ENCODE assay signal across 8 cellular contexts in genomic region chr5:147509041-147509709, GRCh38. TPM values are rescaled to one million over a fixed set of nuclear protein-coding genes. Genes with fewer than 3 reads are reported as not detected.
DNase-seq lines count a peak whose midpoint lies in the region; ATAC-seq and TF ChIP-seq lines count a peak whose summit lies in the region.

No MANE protein-coding gene starts in this region.

- H3K18ac ChIP-seq in IMR-90 (ENCODE audit: low read depth, low read length) = peak overlapping the region; percentile 44

- H4K8ac ChIP-seq in IMR-90 (ENCODE audit: low read depth in 2 of 2, low read length in 2 of 2) = no peak overlapping the region

- H2AK5ac ChIP-seq in IMR-90 (ENCODE audit: low read depth, low read length) = 0 out of 2 replicates have a peak overlapping the region, but pooled peaks have one; percentile 15

- H3K4me2 ChIP-seq in IMR-90 (ENCODE audit: low read depth, low read length) (peak overlapping the region; percentile 99), Karpas-422 (ENCODE audit: low read depth, low read length, poor library complexity, severe bottlenecking) (no peak overlapping the region)

- DNase-seq in BE2C = peak; percentile 47
- peak; percentile 16 for DNase-seq in IMR-90
- DNase-seq in Karpas-422 = no peak
- DNase-seq in T-helper 1 cell = no peak
- DNase-seq in NCI-H774 (lab: John Stamatoyannopoulos, UW) = no peak

- peak overlapping the region; percentile 73 for H3K14ac ChIP-seq in IMR-90 (replicated peaks; ENCODE audit: low read depth, low read length)

- H3K9me2 ChIP-seq in Karpas-422 (replicated peaks; ENCODE audit: insufficient read depth, low read length) = no peaks in the 10 kb centered on the region

- peak overlapping the region; percentile 47 for H2BK5ac ChIP-seq in IMR-90 (ENCODE audit: low read depth, low read length, poor library complexity, severe bottlenecking)

- 0 out of 2 replicates have a peak, but pooled peaks cover 3% of the 10 kb centered on the region for H3K9me1 ChIP-seq in IMR-90 (ENCODE audit: insufficient read depth, low read length)

- peak overlapping the region; percentile 54 for H2BK120ac ChIP-seq in IMR-90 (ENCODE audit: low read depth, low read length)

- H3K27ac ChIP-seq in IMR-90 (ENCODE audit: insufficient read depth, low read length) (peak overlapping the region; percentile 79), muscle layer of duodenum (ENCODE audit: low read length) (peak overlapping the region; percentile 87), Karpas-422 (ENCODE audit: low read length) (no peak overlapping the region)

- H3K79me1 ChIP-seq in IMR-90 (ENCODE audit: low read depth in 1 of 2, low read length in 2 of 2) = peaks cover 10 to 39% of the 10 kb centered on the region in 2 experiments; a peak in 2 of 4 replicates

- peak overlapping the region; percentile 68 for H3K23ac ChIP-seq in IMR-90 (ENCODE audit: low read depth, low read length)

- H2AK9ac ChIP-seq in IMR-90 (replicated peaks; ENCODE audit: low read depth, low read length, poor library complexity) = peak overlapping the region; percentile 33

- H2AFZ ChIP-seq in IMR-90 (replicated peaks; ENCODE audit: low read length, poor library complexity) (peak overlapping the region; percentile 94), Karpas-422 (ENCODE audit: low read length) (no peak overlapping the region)

- H4K91ac ChIP-seq in IMR-90 (ENCODE audit: insufficient read depth, low read depth, low read length) = peak overlapping the region; percentile 31

- H4K20me1 ChIP-seq in IMR-90 (ENCODE audit: insufficient read depth, low read length) = no peaks in the 10 kb centered on the region
- H4K20me1 ChIP-seq in Karpas-422 (ENCODE audit: insufficient read depth, low read depth, low read length) = no peaks in the 10 kb centered on the region

- peaks cover 6% of the 10 kb centered on the region for H3K4me1 ChIP-seq in BE2C
- peaks cover 6% of the 10 kb centered on the region for H3K4me1 ChIP-seq in IMR-90 (ENCODE audit: control insufficient read depth, insufficient read depth, low read length)
- peaks cover 1% of the 10 kb centered on the region for H3K4me1 ChIP-seq in endocrine pancreas (ENCODE audit: control insufficient read depth, insufficient read depth, low read length)
- peaks cover 0 to 6% of the 10 kb centered on the region in 2 donors for H3K4me1 ChIP-seq in muscle layer of duodenum (ENCODE audit: control insufficient read depth in 1 of 2, insufficient read depth in 2 of 2, low read length in 2 of 2)
- no peaks in the 10 kb centered on the region for H3K4me1 ChIP-seq in Karpas-422 (ENCODE audit: low read length)

- POLR2A ChIA-PET in IMR-90 (lab: Charles Lee; ENCODE audit: unreplicated experiment) = no interaction called here

- H3K9me3 ChIP-seq in BE2C (no peaks in the 10 kb centered on the region), IMR-90 (ENCODE audit: control insufficient read depth, insufficient read depth, low read length) (no peaks in the 10 kb centered on the region), endocrine pancreas (ENCODE audit: control insufficient read depth, low read length) (no peaks in the 10 kb centered on the region), muscle layer of duodenum (ENCODE audit: control insufficient read depth in 1 of 2, low read length in 2 of 2) (no peaks in the 10 kb centered on the region), Karpas-422 (ENCODE audit: low read length) (no peaks in the 10 kb centered on the region)

- TF ChIP-seq RAD21 in IMR-90 (IDR thresholded peaks at IDR 0.05; ENCODE audit: low read length) = no peak

- peak overlapping the region; percentile 46; the same call in 1 of the 2 replicates for H2BK20ac ChIP-seq in IMR-90 (ENCODE audit: low read depth, low read length)

- TF ChIP-seq CTCF in BE2C (IDR thresholded peaks at IDR 0.05; ENCODE audit: low read depth, low read length) (no peak), IMR-90 (conservative IDR thresholded peaks at IDR 0.05; ENCODE audit: low read depth, low read length) (no peak)

- TF ChIP-seq POLR2A in IMR-90 (IDR thresholded peaks at IDR 0.05; ENCODE audit: low read depth, low read length) = no peak

- H3K56ac ChIP-seq in IMR-90 (ENCODE audit: extremely low read depth, insufficient read depth, low read length) = peak overlapping the region; percentile 55; the same call in 1 of the 2 replicates

- no peaks in the 10 kb centered on the region for H3K79me2 ChIP-seq in Karpas-422 (ENCODE audit: low read length)

- H4K5ac ChIP-seq in IMR-90 (ENCODE audit: low read depth, low read length) = peak overlapping the region; percentile 0; the same call in 1 of the 2 replicates

- peak overlapping the region; percentile 78 for H3K4me3 ChIP-seq in BE2C (ENCODE audit: low read depth, low read length)
- peak overlapping the region; percentile 56 for H3K4me3 ChIP-seq in IMR-90 (ENCODE audit: insufficient read depth, low read depth, low read length)
- H3K4me3 ChIP-seq in endocrine pancreas (ENCODE audit: control insufficient read depth, insufficient read depth, low read length) = peak overlapping the region; percentile 35
- H3K4me3 ChIP-seq in muscle layer of duodenum (ENCODE audit: low read depth in 1 of 2, low read length in 2 of 2) = peak overlapping the region; percentile 79 to 81
- no peak overlapping the region for H3K4me3 ChIP-seq in Karpas-422 (ENCODE audit: low read length)

- H3K9ac ChIP-seq in IMR-90 (ENCODE audit: low read depth, low read length) (peak overlapping the region; percentile 78), endocrine pancreas (ENCODE audit: control insufficient read depth, insufficient read depth, low read length) (peak overlapping the region; percentile 48), Karpas-422 (ENCODE audit: low read length) (no peak overlapping the region)

- peak overlapping the region; percentile 64 for H3K4ac ChIP-seq in IMR-90 (ENCODE audit: low read depth, low read length)

- CTCF ChIA-PET in IMR-90 (lab: Yijun Ruan, JAX) = interaction anchor here (1.2 kb wide), 2 partner anchors 11 to 49 kb away, joined by 6 to 7 read pairs; no protein-coding TSS in a partner anchor

- in situ Hi-C loops in IMR-90 (cut with MboI; ENCODE audit: low sequenced_read_pairs) = no loop called here

- H3K36me3 ChIP-seq in BE2C = no peaks in the 10 kb centered on the region
- H3K36me3 ChIP-seq in IMR-90 (ENCODE audit: control insufficient read depth, insufficient read depth, low read length) = no peaks in the 10 kb centered on the region
- no peaks in the 10 kb centered on the region for H3K36me3 ChIP-seq in endocrine pancreas (ENCODE audit: control insufficient read depth, insufficient read depth, low read length)
- H3K36me3 ChIP-seq in muscle layer of duodenum (ENCODE audit: control insufficient read depth in 1 of 2, insufficient read depth in 2 of 2, low read length in 2 of 2) = no peaks in the 10 kb centered on the region
- no peaks in the 10 kb centered on the region for H3K36me3 ChIP-seq in Karpas-422 (ENCODE audit: insufficient read depth, low read length)

- H2BK15ac ChIP-seq in IMR-90 (ENCODE audit: low read depth, low read length) = no peak overlapping the region

- dilution Hi-C loops in IMR-90 (cut with HindIII; ENCODE audit: low sequenced_read_pairs, unreplicated experiment) = no loop called here

- peak; percentile 50 for ATAC-seq in IMR-90 (ENCODE audit: low read depth)
- no peak for ATAC-seq in HG02763 (IDR thresholded peaks at IDR 0.05; ENCODE audit: unreplicated experiment)

- intact Hi-C loops in IMR-90 (cut with micrococcal nuclease) = loop anchor here (1.0 kb wide), 3 partner anchors 45 to 285 kb away; no protein-coding TSS in a partner anchor

- no peaks in the 10 kb centered on the region for H3K27me3 ChIP-seq in BE2C
- no peaks in the 10 kb centered on the region for H3K27me3 ChIP-seq in IMR-90 (ENCODE audit: control insufficient read depth, insufficient read depth, low read length)
- no peaks in the 10 kb centered on the region for H3K27me3 ChIP-seq in endocrine pancreas (ENCODE audit: control insufficient read depth, insufficient read depth, low read length)
- no peaks in the 10 kb centered on the region for H3K27me3 ChIP-seq in muscle layer of duodenum (ENCODE audit: low read depth, low read length)
- no peaks in the 10 kb centered on the region for H3K27me3 ChIP-seq in Karpas-422 (ENCODE audit: low read length)

- no TSS peak for BruUV-seq in IMR-90 (replicated peaks; lab: Mats Ljungman, UMichigan)

- whole genome bisulfite sequencing in IMR-90 (ENCODE audit: extremely low coverage in 2 of 2, insufficient read length in 1 of 2), 2 experiments = 1% methylated on average over 23 of the region's 50 CpGs; no CpG with 5 or more reads in 1 of the 2 experiments

TF ChIP-seq in IMR-90, 13 proteins besides CTCF, POLR2A, EP300 and RAD21:
- no peak for TF ChIP-seq MAFK (IDR thresholded peaks at IDR 0.05; ENCODE audit: low read depth, low read length)
- TF ChIP-seq MXI1 (IDR thresholded peaks at IDR 0.05; ENCODE audit: borderline replicate concordance, low read depth, low read length) = 0 out of 2 replicates have a peak, but pooled peaks have one; percentile 21
- no peak for TF ChIP-seq MAZ (IDR thresholded peaks at IDR 0.05; ENCODE audit: borderline replicate concordance, low read depth, low read length)
- TF ChIP-seq ELK1 (IDR thresholded peaks at IDR 0.05; ENCODE audit: borderline replicate concordance, low read depth, low read length) = no peak
- TF ChIP-seq SMC3 (IDR thresholded peaks at IDR 0.05; ENCODE audit: low read depth, low read length) = no peak
- TF ChIP-seq FOS (IDR thresholded peaks at IDR 0.05; ENCODE audit: low read depth, low read length) = no peak
- no peak for TF ChIP-seq CHD1 (IDR thresholded peaks at IDR 0.05; ENCODE audit: low read depth, low read length)
TF ChIP-seq in IMR-90: peak in this region for 1.

RNA-seq across cellular contexts. Expression of gene DPYSL3, which starts 0.7 kb away (rescaled TPM):
- polyA plus RNA-seq in BE2C (2012; ENCODE audit: insufficient read depth, insufficient read length, low read depth) = 306 TPM
- total RNA-seq in IMR-90 (2012; rRNA removed) = 46.1 and 50.2 TPM in 2 replicates
- polyA plus RNA-seq in IMR-90 (2012; rRNA removed) = 60.9 and 66.4 TPM in 2 replicates
- 31.1 and 32.6 TPM in 2 replicates for polyA plus RNA-seq in IMR-90 (2012; cell fraction: cytosol; rRNA removed)
- 34.6 and 103 TPM in 2 replicates for polyA plus RNA-seq in IMR-90 (2012; cell fraction: nucleus; rRNA removed; ENCODE audit: low replicate concordance)
- total RNA-seq in Karpas-422 (2014; rRNA removed; shearing (Covaris generic); ENCODE audit: low replicate concordance) = not detected in 2 replicates

Comparison
In these comparisons a context has a peak if more than half of its experiments do, and no peak if none do; other contexts are left out.
1. DNase-seq: peak in BE2C (single experiment) and IMR-90 (single experiment); none in Karpas-422 (single experiment), T-helper 1 cell (0 of 5) and NCI-H774 (single experiment).
2. RNA of gene DPYSL3, which starts 0.7 kb away (total RNA-seq): 46.1 to 50.2 TPM in IMR-90; not detected in Karpas-422; every median in the first group is over 10 times any median in the second.